In genomic region chr4:155442267-155443105, GRCh38 we compare ENCODE assay signal across 7 cellular contexts.
A peak's percentile ranks its signal among the peaks of the same experiment; 100 is the strongest.
DNase-seq lines count a peak whose midpoint lies in the region; FAIRE-seq and TF ChIP-seq lines count a peak whose summit lies in the region.

No MANE protein-coding gene starts in this region.

- H3K9me3 Mint-ChIP-seq in HFFc6: no peaks in the 10 kb centered on the region

- TF ChIP-seq CTCF in HFFc6 (IDR thresholded peaks at IDR 0.05): peak; percentile 92

- H3K27me3 Mint-ChIP-seq in HFFc6 (ENCODE audit: insufficient read depth): peaks cover 5% of the 10 kb centered on the region

- H3K36me3 Mint-ChIP-seq in HFFc6 (ENCODE audit: low read depth): no peaks in the 10 kb centered on the region

- DNase-seq in GM12891 (ENCODE audit: insufficient read length, low spot score) (no peak), HFFc6 (peak; percentile 46), NCI-H1105 (lab: John Stamatoyannopoulos, UW) (peak; percentile 23), cerebellum (ENCODE audit: low spot score) (peak; percentile 26), kidney tubule cell (ENCODE audit: low spot score) (peak; percentile 79)
- DNase-seq in activated CD4-positive, CD25-positive, alpha-beta regulatory T cell treated with anti-CD3 and anti-CD28 coated beads, Interleukin-2, amount 50 U/mL, for 16 hours (ENCODE audit: low read depth, low spot score): peak; percentile 6
- DNase-seq in stimulated activated CD4-positive, alpha-beta T cell treated with anti-CD3 and anti-CD28 coated beads, Interleukin-15, amount 100 ng/mL, for 48 hours (ENCODE audit: low read depth in 2 of 2): peak; percentile 15 to 47

- TF ChIP-seq POLR2A in GM12891 (IDR thresholded peaks at IDR 0.05; ENCODE audit: low read depth, low read length): no peak

- peak; percentile 64 for FAIRE-seq in GM12891 (lab: Jason Lieb, UNC)

- H3K4me1 Mint-ChIP-seq in HFFc6 (ENCODE audit: low read depth): no peaks in the 10 kb centered on the region; the same call in 1 of the 2 replicates

- no peak overlapping the region for H3K27ac Mint-ChIP-seq in HFFc6

- H3K4me3 Mint-ChIP-seq in HFFc6: peak overlapping the region; percentile 24; the same call in 1 of the 2 replicates

TF ChIP-seq in GM12891, 5 proteins besides CTCF, POLR2A, EP300 and RAD21:
- no peak for TF ChIP-seq SPI1 (IDR thresholded peaks at IDR 0.05; ENCODE audit: low read depth, low read length)
- TF ChIP-seq TAF1 (IDR thresholded peaks at IDR 0.05; ENCODE audit: low read depth, low read length): no peak
- no peak for TF ChIP-seq POU2F2 (IDR thresholded peaks at IDR 0.05; ENCODE audit: low read depth, low read length)
- TF ChIP-seq PAX5 (IDR thresholded peaks at IDR 0.05; ENCODE audit: insufficient read depth, low read length, severe bottlenecking): no peak
- no peak for TF ChIP-seq POLR2AphosphoS5 (IDR thresholded peaks at IDR 0.05; ENCODE audit: low read depth, low read length)
TF ChIP-seq in GM12891: peak in this region for 0.
